34 cellular contexts compared by ENCODE assay signal in the genomic region with DNA sequence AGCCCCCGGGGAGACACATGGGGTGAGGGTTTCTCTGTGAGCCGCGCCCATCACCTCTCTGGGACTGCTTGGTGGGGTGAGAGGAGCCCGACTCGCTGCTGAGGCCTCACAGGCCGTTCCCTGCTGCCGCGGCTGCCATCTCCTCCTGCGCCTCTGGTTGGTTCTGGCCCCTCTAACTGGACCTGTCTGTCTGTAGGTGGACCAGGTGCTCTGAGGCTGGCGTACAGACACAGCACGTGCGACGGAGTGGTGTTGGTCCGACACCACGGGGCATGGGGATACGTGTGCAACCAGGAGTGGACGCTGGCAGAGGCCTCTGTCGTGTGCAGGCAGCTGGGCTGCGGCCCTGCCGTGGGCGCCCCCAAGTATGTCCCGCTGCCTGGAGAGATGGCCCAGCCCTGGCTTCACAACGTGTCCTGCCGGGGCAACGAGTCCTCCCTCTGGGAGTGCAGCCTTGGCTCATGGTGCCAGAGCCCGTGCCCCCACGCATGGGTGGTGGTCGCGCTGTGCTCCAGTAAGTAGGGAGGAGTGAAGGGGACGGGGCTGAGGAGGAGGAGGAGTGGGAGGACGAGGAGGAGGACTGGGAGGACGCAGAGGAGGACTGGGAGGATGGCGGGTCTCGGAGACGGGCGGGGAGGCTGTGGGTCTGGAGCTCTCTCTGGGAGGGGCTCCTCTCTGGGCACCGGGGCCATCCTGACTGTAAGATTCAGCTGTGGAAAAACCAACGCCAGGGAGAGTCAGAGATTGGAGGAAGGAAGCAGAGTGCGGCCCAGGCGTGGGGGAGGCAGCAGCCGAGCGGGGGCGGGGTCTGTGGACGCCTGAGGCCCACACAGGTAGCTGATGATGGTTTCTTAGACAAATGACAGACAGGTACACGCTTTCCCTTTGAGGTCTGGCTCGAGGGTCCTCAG. TPM values are rescaled to one million over a fixed set of nuclear protein-coding genes. Genes with fewer than 3 reads are reported as not detected.
DNase-seq lines count a peak whose midpoint lies in the region; ATAC-seq and TF ChIP-seq lines count a peak whose summit lies in the region.
"Had no signal": no experiment of that assay in that cellular context is flagged by ENCODE, and none has a peak within 500 bp of the region (broad histone marks: within the 10 kb centered on the region; RNA-seq: fewer than 3 reads in every experiment).

No MANE protein-coding gene starts in this region.

- H3K36me3 Mint-ChIP-seq in activated T-helper 17 cell treated with anti-CD3 and anti-CD28 coated beads, Interleukin-2, amount 50 U/mL, for 72 hours (ENCODE audit: low read depth) = peaks cover 9% of the 10 kb centered on the region

- no peaks in the 10 kb centered on the region for H3K4me1 ChIP-seq in vagina
- H3K4me1 ChIP-seq: foreskin keratinocyte, parathyroid adenoma, testis had no signal

- no peaks in the 10 kb centered on the region for H3K36me3 ChIP-seq in vagina

- no peak for TF ChIP-seq CTCF in vagina (IDR thresholded peaks at IDR 0.05)

- no peak overlapping the region for H3K27ac ChIP-seq in vagina
- no peak overlapping the region for H3K27ac ChIP-seq in substantia nigra (ENCODE audit: low read depth, low read length, poor library complexity, severe bottlenecking)
- H3K27ac ChIP-seq: foreskin keratinocyte, GM23248, parathyroid adenoma, testis had no signal

- H3K27me3 Mint-ChIP-seq in activated T-helper 17 cell treated with anti-CD3 and anti-CD28 coated beads, Interleukin-2, amount 50 U/mL, for 72 hours = no peaks in the 10 kb centered on the region
- H3K27me3 Mint-ChIP-seq: B cell; CD4-positive, alpha-beta memory T cell; dendritic cell treated with granulocyte-macrophage colony-stimulating factor and Interleukin-4, amounts not matched to agents 40 ng/mL and 50 ng/mL, for 4 days had no signal

- no peaks in the 10 kb centered on the region for H3K9me3 Mint-ChIP-seq in activated T-helper 17 cell treated with anti-CD3 and anti-CD28 coated beads, Interleukin-2, amount 50 U/mL, for 72 hours
- H3K9me3 Mint-ChIP-seq: activated naive CD8-positive, alpha-beta T cell treated with anti-CD3 and anti-CD28 coated beads, Interleukin-2, amount 50 U/mL, for 24 hours; CD4-positive, alpha-beta memory T cell; dendritic cell treated with granulocyte-macrophage colony-stimulating factor and Interleukin-4, amounts not matched to agents 40 ng/mL and 50 ng/mL, for 4 days had no signal

- intact Hi-C loops in Right ventricle myocardium inferior (cut with DNase I) = no loop called here
- intact Hi-C loops in left cardiac atrium (cut with DNase I) = no loop called here
- intact Hi-C loops in vagina (cut with DNase I) = no loop called here

- ATAC-seq in Right ventricle myocardium inferior (no peak), left cardiac atrium (no peak), HG03442 (IDR thresholded peaks at IDR 0.05; ENCODE audit: unreplicated experiment) (no peak)
- no peak for ATAC-seq in activated T-helper 17 cell treated with anti-CD3 and anti-CD28 coated beads, Interleukin-2, amount 50 U/mL, for 72 hours (replicated peaks)
- ATAC-seq: activated naive CD8-positive, alpha-beta T cell treated with anti-CD3 and anti-CD28 coated beads, Interleukin-2, amount 50 U/mL, for 24 hours; esophagus mucosa; foreskin keratinocyte had no signal

- DNase-seq in Right ventricle myocardium inferior (ENCODE audit: missing footprints) (peak; percentile 48), left cardiac atrium (no peak), mesenteric fat pad (ENCODE audit: low spot score) (peak; percentile 85), vagina (ENCODE audit: extremely low spot score in 2 of 2) (peak; percentile 65 to 84), substantia nigra (lab: John Stamatoyannopoulos, UW) (no peak)
- DNase-seq: ACHN; activated naive CD8-positive, alpha-beta T cell treated with anti-CD3 and anti-CD28 coated beads, Interleukin-2, amount 50 U/mL, for 24 hours; DMS 273 treated with DMSO at 0.1 percent for 48 hours; EL; endodermal cell; foreskin keratinocyte; GM23248; islet precursor cell; KBM-7; NCI-H2029; NCI-H524; nephron progenitor cell; NK-92 treated with Interleukin-12 subunit alpha and Interleukin-12 subunit beta, amount 100 ng/mL, for 24 hours; SHP77; small intestine; stimulated activated naive CD4-positive, alpha-beta T cell treated with Interleukin-2 at 50 U/mL for 16 hours; testis had no signal

- no peaks in the 10 kb centered on the region for H3K27me3 ChIP-seq in vagina
- H3K27me3 ChIP-seq: foreskin keratinocyte, testis had no signal

- peak overlapping the region; percentile 70 for H3K4me3 Mint-ChIP-seq in activated T-helper 17 cell treated with anti-CD3 and anti-CD28 coated beads, Interleukin-2, amount 50 U/mL, for 72 hours
- H3K4me3 Mint-ChIP-seq: activated naive CD8-positive, alpha-beta T cell treated with anti-CD3 and anti-CD28 coated beads, Interleukin-2, amount 50 U/mL, for 24 hours; B cell; dendritic cell treated with granulocyte-macrophage colony-stimulating factor and Interleukin-4, amounts not matched to agents 40 ng/mL and 50 ng/mL, for 4 days; endodermal cell; nephron progenitor cell had no signal

- no peaks in the 10 kb centered on the region for H3K9me3 ChIP-seq in vagina
- H3K9me3 ChIP-seq: testis had no signal

- H3K4me3 ChIP-seq in vagina = no peak overlapping the region
- H3K4me3 ChIP-seq: GM23248, testis had no signal

- no peak for TF ChIP-seq POLR2A in vagina (IDR thresholded peaks at IDR 0.05)

- peaks cover 14% of the 10 kb centered on the region for H3K4me1 Mint-ChIP-seq in activated T-helper 17 cell treated with anti-CD3 and anti-CD28 coated beads, Interleukin-2, amount 50 U/mL, for 72 hours
- H3K4me1 Mint-ChIP-seq: activated naive CD8-positive, alpha-beta T cell treated with anti-CD3 and anti-CD28 coated beads, Interleukin-2, amount 50 U/mL, for 24 hours; B cell; endodermal cell; nephron progenitor cell had no signal

- H3K27ac Mint-ChIP-seq in activated T-helper 17 cell treated with anti-CD3 and anti-CD28 coated beads, Interleukin-2, amount 50 U/mL, for 72 hours = peak overlapping the region; percentile 56
- H3K27ac Mint-ChIP-seq: activated naive CD8-positive, alpha-beta T cell treated with anti-CD3 and anti-CD28 coated beads, Interleukin-2, amount 50 U/mL, for 24 hours; B cell; dendritic cell treated with granulocyte-macrophage colony-stimulating factor and Interleukin-4, amounts not matched to agents 40 ng/mL and 50 ng/mL, for 4 days; endodermal cell; nephron progenitor cell had no signal

RNA-seq across cellular contexts. Expression of a gene that starts 2.6 kb away (rescaled TPM):
- 0.30 TPM for total RNA-seq in Right ventricle myocardium inferior
- under 1 TPM; 0.27 to 0.94 TPM for total RNA-seq in left cardiac atrium
- total RNA-seq in activated T-helper 17 cell treated with anti-CD3 and anti-CD28 coated beads, Interleukin-2, amount 50 U/mL, for 72 hours = 10 to 100 TPM in 1 of 2 donors, 1 to 10 TPM in 1; 7.2 to 17.3 TPM
- total RNA-seq in mesenteric fat pad = 3.3 TPM
- 1.5 TPM for total RNA-seq in vagina

RNA-seq across cellular contexts. Expression of a gene that starts 31.9 kb away (rescaled TPM):
- not detected for total RNA-seq in Right ventricle myocardium inferior
- not detected for total RNA-seq in left cardiac atrium
- total RNA-seq in activated T-helper 17 cell treated with anti-CD3 and anti-CD28 coated beads, Interleukin-2, amount 50 U/mL, for 72 hours = not detected
- not detected for total RNA-seq in mesenteric fat pad
- not detected for total RNA-seq in vagina
- total RNA-seq: activated CD8-positive, alpha-beta memory T cell treated with anti-CD3 and anti-CD28 coated beads for 36 hours; B cell; cardiac septum; CD4-positive, alpha-beta memory T cell; foreskin keratinocyte; HT1080; MCF 10A; T-helper 2 cell treated with Interferon-gamma antibody and Interleukin-4, amounts not matched to agents 100 ng/mL and 5 ng/mL, for 36 hours had no signal

Comparison
In these comparisons a context has a peak if more than half of its experiments do, and no peak if none do; other contexts are left out.
1. DNase-seq: peak in Right ventricle myocardium inferior (single experiment), mesenteric fat pad (single experiment) and vagina (2 of 2); none in left cardiac atrium (single experiment) and substantia nigra (0 of 49).